Comparison of ENCODE assay signal across 9 cellular contexts in the genomic region with DNA sequence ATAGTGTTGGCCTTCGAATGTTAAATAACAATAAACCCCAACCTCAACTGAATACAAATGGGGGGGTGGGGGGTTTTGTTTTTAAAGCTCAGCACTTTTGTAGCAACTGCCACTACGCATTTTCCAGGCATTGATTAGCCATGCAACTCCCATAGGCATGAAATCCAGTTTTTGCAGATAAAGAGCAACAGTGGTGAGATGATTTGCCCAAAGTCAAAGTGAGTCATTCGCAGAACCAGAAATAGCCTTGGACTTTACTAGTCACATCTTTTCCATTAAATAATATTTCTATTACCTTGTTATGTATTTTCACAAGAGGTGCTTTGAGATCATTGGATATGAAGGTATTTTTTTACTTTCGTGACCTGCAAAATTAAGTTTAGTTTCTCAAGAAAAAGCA. TPM values are rescaled to one million over a fixed set of nuclear protein-coding genes. Genes with fewer than 3 reads are reported as not detected.
DNase-seq lines count a peak whose midpoint lies in the region; ATAC-seq and TF ChIP-seq lines count a peak whose summit lies in the region.
"Had no signal": no experiment of that assay in that cellular context is flagged by ENCODE, and none has a peak within 500 bp of the region (broad histone marks: within the 10 kb centered on the region; RNA-seq: fewer than 3 reads in every experiment).

No MANE protein-coding gene starts in this region.

- 58 to 68% (median 67%) methylated on average over 4 of the region's 4 CpGs for WGBS in spleen, 5 donors
- WGBS in thyroid gland, 2 donors, result 52 to 56% methylated on average over 4 of the region's 4 CpGs

- H3K27ac Mint-ChIP-seq in activated CD4-positive, alpha-beta T cell treated with anti-CD3 and anti-CD28 coated beads, Interleukin-2, amount 10 ng/mL, durations not matched to agents 7 days and 5 days, result no peak overlapping the region

- BruUV-seq in Panc1 (replicated peaks; lab: Mats Ljungman, UMichigan), result no TSS peak

- no peak for TF ChIP-seq POLR2A in spleen (IDR thresholded peaks at IDR 0.05)
- TF ChIP-seq POLR2A in thyroid gland (IDR thresholded peaks at IDR 0.05), result no peak

- H3K9me3 ChIP-seq in Panc1 (ENCODE audit: control insufficient read depth, insufficient read depth, low read depth, low read length) (no peaks in the 10 kb centered on the region), spleen (no peaks in the 10 kb centered on the region), thyroid gland (no peaks in the 10 kb centered on the region)
- H3K9me3 ChIP-seq: SJSA1 had no signal

- H3K4me3 Mint-ChIP-seq in activated CD4-positive, alpha-beta T cell treated with anti-CD3 and anti-CD28 coated beads, Interleukin-2, amount 10 ng/mL, durations not matched to agents 7 days and 5 days, result peak overlapping the region; percentile 82

- CTCF ChIA-PET in activated CD4-positive, alpha-beta T cell treated with anti-CD3 and anti-CD28 coated beads, Interleukin-2, amount 10 ng/mL, durations not matched to agents 7 days and 5 days (lab: Charles Lee), result interaction anchor here (0.6 to 1.8 kb wide), 3 partner anchors 9 to 204 kb away, joined by 3 read pairs; no protein-coding TSS in a partner anchor
- CTCF ChIA-PET in Panc1 (lab: Charles Lee), result no interaction called here

- in situ Hi-C loops in Panc1 (cut with HindIII; ENCODE audit: low pct_unique_long_range_greater_than_20kb, low sequenced_read_pairs) (no loop called here), GM13977 (cut with MboI; ENCODE audit: low pct_unique_long_range_greater_than_20kb, low sequenced_read_pairs, unreplicated experiment) (no loop called here)

- H3K27me3 Mint-ChIP-seq in activated CD4-positive, alpha-beta T cell treated with anti-CD3 and anti-CD28 coated beads, Interleukin-2, amount 10 ng/mL, durations not matched to agents 7 days and 5 days, result no peaks in the 10 kb centered on the region

- DNase-seq in activated CD4-positive, alpha-beta T cell treated with anti-CD3 and anti-CD28 coated beads, Interleukin-2, amount 10 ng/mL, durations not matched to agents 7 days and 5 days, result no peak
- no peak for DNase-seq in activated CD4-positive, alpha-beta T cell treated with anti-CD3 and anti-CD28 coated beads, Interleukin-2, amount 50 U/mL, for 48 hours
- no peak for DNase-seq in Panc1 (ENCODE audit: low read depth, low spot score)
- peak; percentile 56 for DNase-seq in fibroblast of peridontal ligament (ENCODE audit: extremely low read depth)
- no peak for DNase-seq in spleen
- DNase-seq in thyroid gland, result no peak
- no peak for DNase-seq in GM13977 (ENCODE audit: low spot score)

- H3K36me3 Mint-ChIP-seq in activated CD4-positive, alpha-beta T cell treated with anti-CD3 and anti-CD28 coated beads, Interleukin-2, amount 10 ng/mL, durations not matched to agents 7 days and 5 days (ENCODE audit: low read depth), result no peaks in the 10 kb centered on the region

- peak overlapping the region; percentile 95 for H3K27ac ChIP-seq in Panc1 (ENCODE audit: low read length)
- H3K27ac ChIP-seq in spleen, result peak overlapping the region in 7 of 8 donors; percentile 93 to 98 (median 96)
- H3K27ac ChIP-seq in thyroid gland, result peak overlapping the region in 1 of 3 donors; percentile 80
- H3K27ac ChIP-seq: SJSA1 had no signal

- H3K27me3 ChIP-seq in Panc1 (ENCODE audit: control insufficient read depth, insufficient read depth, low read length), result no peaks in the 10 kb centered on the region
- no peaks in the 10 kb centered on the region for H3K27me3 ChIP-seq in spleen (replicated peaks in 1 of 7)
- H3K27me3 ChIP-seq in thyroid gland, result no peaks in the 10 kb centered on the region
- H3K27me3 ChIP-seq: SJSA1 had no signal

- H3K9me3 Mint-ChIP-seq in activated CD4-positive, alpha-beta T cell treated with anti-CD3 and anti-CD28 coated beads, Interleukin-2, amount 10 ng/mL, durations not matched to agents 7 days and 5 days, result no peaks in the 10 kb centered on the region

- H3K4me1 ChIP-seq in Panc1 (ENCODE audit: control insufficient read depth, insufficient read depth, low read length), result peaks cover 13% of the 10 kb centered on the region
- H3K4me1 ChIP-seq in spleen, result peaks cover 12 to 39% (median 29%) of the 10 kb centered on the region in 6 donors
- H3K4me1 ChIP-seq in thyroid gland, result peaks cover 9 to 10% of the 10 kb centered on the region in 2 donors

- POLR2A ChIA-PET in activated CD4-positive, alpha-beta T cell treated with anti-CD3 and anti-CD28 coated beads, Interleukin-2, amount 10 ng/mL, durations not matched to agents 7 days and 5 days (lab: Charles Lee), result interaction anchor here (0.6 to 0.7 kb wide), 2 partner anchors 154 to 1211 kb away, joined by 3 to 5 read pairs; no protein-coding TSS in a partner anchor
- POLR2A ChIA-PET in Panc1 (lab: Charles Lee), result interaction anchor here (0.6 kb wide), 1 partner anchor 26 kb away, joined by 11 read pairs; no protein-coding TSS in a partner anchor

- ATAC-seq in Panc1 (no peak), HG03571 (IDR thresholded peaks at IDR 0.05; ENCODE audit: unreplicated experiment) (no peak)

- TF ChIP-seq CTCF in Panc1 (IDR thresholded peaks at IDR 0.05), result no peak
- no peak for TF ChIP-seq CTCF in spleen (IDR thresholded peaks at IDR 0.05 in 8 of 11, conservative IDR thresholded peaks at IDR 0.05 in 3 of 11)
- TF ChIP-seq CTCF in thyroid gland (IDR thresholded peaks at IDR 0.05), result no peak
- TF ChIP-seq CTCF in GM13977 (IDR thresholded peaks at IDR 0.05; ENCODE audit: extremely low read depth, insufficient read depth, missing control alignments), result no peak

- peaks cover 41% of the 10 kb centered on the region for H3K4me1 Mint-ChIP-seq in activated CD4-positive, alpha-beta T cell treated with anti-CD3 and anti-CD28 coated beads, Interleukin-2, amount 10 ng/mL, durations not matched to agents 7 days and 5 days

- intact Hi-C loops in Panc1 (cut with micrococcal nuclease; ENCODE audit: unreplicated experiment) (loop anchor here (5.0 kb wide), 1 partner anchor 114 kb away; no protein-coding TSS in a partner anchor), spleen (cut with DNase I; ENCODE audit: low total_unique reads) (loop anchor here (10.0 kb wide), 1 partner anchor 112 kb away; no protein-coding TSS in a partner anchor), thyroid gland (cut with DNase I) (loop anchor here (10.0 kb wide), 1 partner anchor 158 kb away; no protein-coding TSS in a partner anchor)

- H3K36me3 ChIP-seq in Panc1 (ENCODE audit: control insufficient read depth, insufficient read depth, low read length) (peaks cover 3% of the 10 kb centered on the region; the same call in 1 of the 2 replicates), spleen (no peaks in the 10 kb centered on the region), thyroid gland (no peaks in the 10 kb centered on the region)

- H3K4me3 ChIP-seq in Panc1 (ENCODE audit: low read depth in 2 of 2, low read length in 2 of 2), result peak overlapping the region in 1 of 2 experiments; percentile 82; a peak in 3 of 4 replicates
- peak overlapping the region in 3 of 8 donors; percentile 96 to 99 (median 97) for H3K4me3 ChIP-seq in spleen
- H3K4me3 ChIP-seq in thyroid gland (replicated peaks in 1 of 3), result peak overlapping the region in 1 of 3 donors; percentile 87

RNA-seq across cellular contexts. Expression of gene PHF21A, which starts 1.7 kb away (rescaled TPM):
- total RNA-seq in activated CD4-positive, alpha-beta T cell treated with anti-CD3 and anti-CD28 coated beads, Interleukin-2, amount 10 ng/mL, durations not matched to agents 7 days and 5 days, result 10 to 100 TPM; 37.8 to 38.4 TPM
- total RNA-seq in Panc1 (2021; ENCODE audit: unreplicated experiment) (45.7 TPM), spleen (100 to 1,000 TPM in 2 of 7 donors, 10 to 100 TPM in 5; 74.0 to 110 (median 85.3) TPM), thyroid gland (10 to 100 TPM; 26.2 to 95.7 (median 64.0) TPM)
- polyA plus RNA-seq in Panc1 (2012; ENCODE audit: insufficient read length), result 34.5 TPM
- polyA plus RNA-seq in spleen, result 10 to 100 TPM in 2 of 3 donors, 1 to 10 TPM in 1; 9.2 to 22.0 (median 12.4) TPM
